Comparison of ENCODE assay signal across 8 cellular contexts in the genomic region with DNA sequence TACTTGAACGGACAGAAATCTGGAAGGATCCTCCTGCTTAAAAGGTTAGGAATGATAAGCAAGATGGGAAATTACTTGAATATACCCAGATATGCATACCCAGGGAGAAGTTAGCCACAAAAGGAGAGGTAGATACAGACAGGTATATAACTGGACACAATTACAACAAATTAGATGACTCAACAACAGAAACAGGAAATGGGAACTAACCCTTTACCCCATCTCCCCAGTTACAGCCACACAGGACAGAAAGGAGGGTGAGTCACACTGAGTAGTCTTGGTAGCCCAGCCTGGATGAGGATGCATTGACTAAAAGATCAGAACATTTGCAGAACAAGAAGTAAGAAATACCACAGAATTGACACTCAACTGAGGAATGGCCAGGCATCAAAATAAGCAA.
DNase-seq lines count a peak whose midpoint lies in the region; ATAC-seq and TF ChIP-seq lines count a peak whose summit lies in the region.

No MANE protein-coding gene starts in this region.

- ATAC-seq in GM19035 (IDR thresholded peaks at IDR 0.05; ENCODE audit: unreplicated experiment) (peak; percentile 67), HG03103 (IDR thresholded peaks at IDR 0.05; ENCODE audit: low read depth, unreplicated experiment) (peak; percentile 98)

- H3K14ac ChIP-seq in neuronal stem cell (ENCODE audit: low read length) = no peak overlapping the region

- WGBS in neuronal stem cell (ENCODE audit: extremely low coverage in 2 of 2, insufficient read length in 2 of 2, insufficient replicate concordance in 1 of 2), 2 donors = no CpG with 5 or more reads among the region's 1 CpG
- WGBS in spleen, 5 donors = 71 to 80% (median 75%) methylated on average over 1 of the region's 1 CpG

- DNase-seq in AG08396 (ENCODE audit: low spot score) = peak; percentile 53
- peak; percentile 96 for DNase-seq in SIG-M5 treated with dmso at 0.1 percent for 504 hours (lab: John Stamatoyannopoulos, UW; ENCODE audit: unreplicated experiment)
- peak; percentile 91 for DNase-seq in islet precursor cell
- no peak for DNase-seq in neuronal stem cell (ENCODE audit: low spot score)
- no peak for DNase-seq in NCI-H2196 (lab: John Stamatoyannopoulos, UW; ENCODE audit: unreplicated experiment)
- DNase-seq in spleen = no peak

- H3K18ac ChIP-seq in neuronal stem cell (ENCODE audit: low read length) = no peak overlapping the region

- H2BK120ac ChIP-seq in neuronal stem cell (ENCODE audit: low read depth, low read length) = no peak overlapping the region

- no peak overlapping the region for H3K27ac ChIP-seq in neuronal stem cell (replicated peaks; ENCODE audit: low read length)
- H3K27ac ChIP-seq in spleen = no peak overlapping the region

- TF ChIP-seq POLR2A in spleen (IDR thresholded peaks at IDR 0.05) = no peak

- no peak overlapping the region for H3K9ac ChIP-seq in neuronal stem cell (ENCODE audit: low read depth, low read length, poor library complexity)

- H3K4me2 ChIP-seq in neuronal stem cell (ENCODE audit: insufficient read depth, low read length, poor library complexity, severe bottlenecking) = no peak overlapping the region

- no peak overlapping the region for H4K8ac ChIP-seq in neuronal stem cell (ENCODE audit: low read depth, low read length)

- no peak overlapping the region for H2BK5ac ChIP-seq in neuronal stem cell (ENCODE audit: low read length)

- H3K4me1 ChIP-seq in neuronal stem cell (ENCODE audit: control insufficient read depth in 2 of 2, insufficient read depth in 1 of 2, low read depth in 1 of 2, low read length in 2 of 2) = no peaks in the 10 kb centered on the region
- H3K4me1 ChIP-seq in spleen = peaks cover 0 to 8% (median 0%) of the 10 kb centered on the region in 6 donors

- H3K36me3 ChIP-seq in neuronal stem cell (replicated peaks in 1 of 2; ENCODE audit: control insufficient read depth in 2 of 2, insufficient read depth in 2 of 2, low read length in 2 of 2) (no peaks in the 10 kb centered on the region), spleen (no peaks in the 10 kb centered on the region)

- H3K23ac ChIP-seq in neuronal stem cell (ENCODE audit: low read depth, low read length, poor library complexity) = no peak overlapping the region

- no peaks in the 10 kb centered on the region for H3K79me1 ChIP-seq in neuronal stem cell (ENCODE audit: low read depth, low read length)

- no peak overlapping the region for H3K4ac ChIP-seq in neuronal stem cell (ENCODE audit: low read length)

- H3K4me3 ChIP-seq in neuronal stem cell (ENCODE audit: low read length in 2 of 2) (no peak overlapping the region), spleen (no peak overlapping the region)

- no peak overlapping the region for H2BK15ac ChIP-seq in neuronal stem cell (ENCODE audit: low read length)

- no peak for TF ChIP-seq CTCF in spleen (IDR thresholded peaks at IDR 0.05 in 8 of 11, conservative IDR thresholded peaks at IDR 0.05 in 3 of 11)

- H2AK5ac ChIP-seq in neuronal stem cell (ENCODE audit: low read depth, low read length) = no peak overlapping the region

- no peaks in the 10 kb centered on the region for H3K27me3 ChIP-seq in neuronal stem cell (ENCODE audit: control insufficient read depth in 3 of 3, insufficient read depth in 3 of 3, low read depth in 1 of 3, low read length in 3 of 3)
- H3K27me3 ChIP-seq in spleen (replicated peaks in 1 of 7) = no peaks in the 10 kb centered on the region

- intact Hi-C loops in spleen (cut with DNase I; ENCODE audit: low total_unique reads) = no loop called here

- no peak overlapping the region for H2BK12ac ChIP-seq in neuronal stem cell (ENCODE audit: low read length)

- H2AFZ ChIP-seq in neuronal stem cell (ENCODE audit: low read length) = no peak overlapping the region

- H3K9me3 ChIP-seq in neuronal stem cell (replicated peaks in 1 of 2; ENCODE audit: control insufficient read depth in 2 of 2, insufficient read depth in 1 of 2, low read depth in 1 of 2, low read length in 2 of 2) (no peaks in the 10 kb centered on the region), spleen (no peaks in the 10 kb centered on the region)

- H4K91ac ChIP-seq in neuronal stem cell (ENCODE audit: low read depth, low read length, poor library complexity) = no peak overlapping the region

Comparison
In these comparisons a context has a peak if more than half of its experiments do, and no peak if none do; other contexts are left out.
1. DNase-seq: peak in AG08396 (single experiment), SIG-M5 treated with dmso at 0.1 percent for 504 hours (single experiment) and islet precursor cell (single experiment); none in neuronal stem cell (single experiment), NCI-H2196 (single experiment) and spleen (single experiment).